In genomic region chr2:152738438-152738837, GRCh38 we compare ENCODE assay signal across 35 cellular contexts.
"Had no signal": no experiment of that assay in that cellular context is flagged by ENCODE, and none has a peak within 500 bp of the region (broad histone marks: within the 10 kb centered on the region; RNA-seq: fewer than 3 reads in every experiment).

No MANE protein-coding gene starts in this region.

- H3K27ac ChIP-seq: ascending aorta, cardiac muscle cell, VCaP had no signal

- H3K9me3 Mint-ChIP-seq: activated CD4-positive, alpha-beta T cell treated with anti-CD3 and anti-CD28 coated beads, Interleukin-2, amount 10 ng/mL, durations not matched to agents 24 days and 14 days; activated CD8-positive, alpha-beta T cell treated with anti-CD3 and anti-CD28 coated beads for 36 hours; activated naive CD4-positive, alpha-beta T cell treated with anti-CD3 and anti-CD28 coated beads, Interleukin-2, amount 10 ng/mL, durations not matched to agents 7 days and 5 days; activated naive CD4-positive, alpha-beta T cell treated with anti-CD3 and anti-CD28 coated beads, Interleukin-2, amount 50 U/mL, for 24 hours; activated naive CD8-positive, alpha-beta T cell treated with anti-CD3 and anti-CD28 coated beads, Interleukin-2, amount 10 ng/mL, durations not matched to agents 7 days and 5 days; activated naive CD8-positive, alpha-beta T cell treated with anti-CD3 and anti-CD28 coated beads, Interleukin-2, amount 50 U/mL, for 24 hours; activated T-helper 2 cell treated with anti-CD3 and anti-CD28 coated beads, Interferon-gamma antibody, Interleukin-2, Interleukin-4, amounts not matched to agents 10 μg/mL and 5 μg/mL and 100 μg/mL, durations not matched to agents 14 hours and 24 hours and 36 hours; central memory CD8-positive, alpha-beta T cell; T-cell; T-helper 1 cell treated with Interleukin-12 subunit alpha and Interleukin-12 subunit beta and Interleukin-4 antibody, amounts not matched to agents 30 μg/mL and 1 μg/mL, for 36 hours; T-helper 2 cell treated with Interferon-gamma antibody and Interleukin-4, amounts not matched to agents 5 μg/mL and 100 μg/mL, for 36 hours had no signal

- H3K4me1 ChIP-seq: ascending aorta had no signal

- FAIRE-seq: bronchial epithelial cell, TTC549 had no signal

- H3K4me3 Mint-ChIP-seq: activated B cell treated with CpG ODN at 0.5 μM for 24 hours; activated CD4-positive, alpha-beta memory T cell treated with anti-CD3 and anti-CD28 coated beads for 36 hours; activated CD4-positive, alpha-beta T cell treated with anti-CD3 and anti-CD28 coated beads, Interleukin-2, amount 10 ng/mL, durations not matched to agents 24 days and 14 days; activated CD8-positive, alpha-beta T cell treated with anti-CD3 and anti-CD28 coated beads for 36 hours; activated naive CD4-positive, alpha-beta T cell treated with anti-CD3 and anti-CD28 coated beads, Interleukin-2, amount 10 ng/mL, durations not matched to agents 7 days and 5 days; activated naive CD4-positive, alpha-beta T cell treated with anti-CD3 and anti-CD28 coated beads, Interleukin-2, amount 50 U/mL, for 24 hours; activated naive CD8-positive, alpha-beta T cell; activated naive CD8-positive, alpha-beta T cell treated with anti-CD3 and anti-CD28 coated beads, Interleukin-2, amount 10 ng/mL, durations not matched to agents 7 days and 5 days; activated naive CD8-positive, alpha-beta T cell treated with anti-CD3 and anti-CD28 coated beads, Interleukin-2, amount 50 U/mL, for 24 hours; brain; central memory CD8-positive, alpha-beta T cell; T-cell; T-helper 1 cell treated with Interleukin-12 subunit alpha and Interleukin-12 subunit beta and Interleukin-4 antibody, amounts not matched to agents 30 μg/mL and 1 μg/mL, for 36 hours; T-helper 2 cell treated with Interferon-gamma antibody and Interleukin-4, amounts not matched to agents 5 μg/mL and 100 μg/mL, for 36 hours had no signal

- H3K27me3 ChIP-seq: ascending aorta, cardiac muscle cell had no signal

- DNase-seq: activated B cell treated with CpG ODN at 0.5 μM for 24 hours; activated CD4-positive, alpha-beta memory T cell treated with anti-CD3 and anti-CD28 coated beads for 36 hours; activated CD4-positive, alpha-beta T cell treated with anti-CD3 and anti-CD28 coated beads for 4 hours; activated CD4-positive, alpha-beta T cell treated with anti-CD3 and anti-CD28 coated beads, Interleukin-2, amount 10 ng/mL, durations not matched to agents 24 days and 14 days; activated CD4-positive, CD25-positive, alpha-beta regulatory T cell treated with anti-CD3 and anti-CD28 coated beads, Interleukin-2, amount 50 U/mL, for 72 hours; activated CD8-positive, alpha-beta memory T cell treated with anti-CD3 and anti-CD28 coated beads, Interleukin-2, amount 50 U/mL, for 4 hours; activated CD8-positive, alpha-beta T cell treated with anti-CD3 and anti-CD28 coated beads for 36 hours; activated effector memory CD4-positive, alpha-beta T cell treated with Interleukin-2 at 50 U/mL for 16 hours; activated gamma-delta T cell; activated naive CD4-positive, alpha-beta T cell treated with anti-CD3 and anti-CD28 coated beads, Interleukin-2, amount 10 ng/mL, durations not matched to agents 7 days and 5 days; activated naive CD4-positive, alpha-beta T cell treated with Interleukin-2 at 50 U/mL for 16 hours; activated naive CD8-positive, alpha-beta T cell treated with anti-CD3 and anti-CD28 coated beads, Interleukin-2, amount 10 ng/mL, durations not matched to agents 7 days and 5 days; activated naive CD8-positive, alpha-beta T cell treated with anti-CD3 and anti-CD28 coated beads, Interleukin-2, amount 50 U/mL, for 24 hours; activated T-cell treated with anti-CD3 and anti-CD28 coated beads for 4 hours; activated T-cell treated with anti-CD3 and anti-CD28 coated beads, Interleukin-2, amount 50 U/mL, for 1 hour; activated T-cell treated with anti-CD3 and anti-CD28 coated beads, Interleukin-2, amount 50 U/mL, for 48 hours; amygdala; anterior cingulate cortex; caudate nucleus; cerebellar nuclear complex; T-cell; T-helper 2 cell; T-helper 9 cell had no signal

- ATAC-seq: activated CD8-positive, alpha-beta T cell treated with anti-CD3 and anti-CD28 coated beads for 36 hours; activated naive CD8-positive, alpha-beta T cell treated with anti-CD3 and anti-CD28 coated beads, Interleukin-2, amount 50 U/mL, for 24 hours; T-cell had no signal

- H3K4me3 ChIP-seq: ascending aorta, cardiac muscle cell had no signal

- H3K9me3 ChIP-seq: ascending aorta had no signal

- H3K4me1 Mint-ChIP-seq: activated naive CD4-positive, alpha-beta T cell treated with anti-CD3 and anti-CD28 coated beads, Interleukin-2, amount 10 ng/mL, durations not matched to agents 7 days and 5 days; activated naive CD4-positive, alpha-beta T cell treated with anti-CD3 and anti-CD28 coated beads, Interleukin-2, amount 50 U/mL, for 24 hours; activated naive CD8-positive, alpha-beta T cell treated with anti-CD3 and anti-CD28 coated beads, Interleukin-2, amount 50 U/mL, for 24 hours had no signal

- H3K27me3 Mint-ChIP-seq: activated B cell treated with CpG ODN at 0.5 μM for 24 hours; activated CD4-positive, alpha-beta memory T cell treated with anti-CD3 and anti-CD28 coated beads for 36 hours; activated CD4-positive, alpha-beta T cell treated with anti-CD3 and anti-CD28 coated beads, Interleukin-2, amount 10 ng/mL, durations not matched to agents 24 days and 14 days; activated CD8-positive, alpha-beta T cell treated with anti-CD3 and anti-CD28 coated beads for 36 hours; activated naive CD4-positive, alpha-beta T cell treated with anti-CD3 and anti-CD28 coated beads, Interleukin-2, amount 10 ng/mL, durations not matched to agents 7 days and 5 days; activated naive CD4-positive, alpha-beta T cell treated with anti-CD3 and anti-CD28 coated beads, Interleukin-2, amount 50 U/mL, for 24 hours; activated naive CD8-positive, alpha-beta T cell; activated naive CD8-positive, alpha-beta T cell treated with anti-CD3 and anti-CD28 coated beads, Interleukin-2, amount 10 ng/mL, durations not matched to agents 7 days and 5 days; activated naive CD8-positive, alpha-beta T cell treated with anti-CD3 and anti-CD28 coated beads, Interleukin-2, amount 50 U/mL, for 24 hours; brain; central memory CD8-positive, alpha-beta T cell; T-cell had no signal
